In the genomic region with DNA sequence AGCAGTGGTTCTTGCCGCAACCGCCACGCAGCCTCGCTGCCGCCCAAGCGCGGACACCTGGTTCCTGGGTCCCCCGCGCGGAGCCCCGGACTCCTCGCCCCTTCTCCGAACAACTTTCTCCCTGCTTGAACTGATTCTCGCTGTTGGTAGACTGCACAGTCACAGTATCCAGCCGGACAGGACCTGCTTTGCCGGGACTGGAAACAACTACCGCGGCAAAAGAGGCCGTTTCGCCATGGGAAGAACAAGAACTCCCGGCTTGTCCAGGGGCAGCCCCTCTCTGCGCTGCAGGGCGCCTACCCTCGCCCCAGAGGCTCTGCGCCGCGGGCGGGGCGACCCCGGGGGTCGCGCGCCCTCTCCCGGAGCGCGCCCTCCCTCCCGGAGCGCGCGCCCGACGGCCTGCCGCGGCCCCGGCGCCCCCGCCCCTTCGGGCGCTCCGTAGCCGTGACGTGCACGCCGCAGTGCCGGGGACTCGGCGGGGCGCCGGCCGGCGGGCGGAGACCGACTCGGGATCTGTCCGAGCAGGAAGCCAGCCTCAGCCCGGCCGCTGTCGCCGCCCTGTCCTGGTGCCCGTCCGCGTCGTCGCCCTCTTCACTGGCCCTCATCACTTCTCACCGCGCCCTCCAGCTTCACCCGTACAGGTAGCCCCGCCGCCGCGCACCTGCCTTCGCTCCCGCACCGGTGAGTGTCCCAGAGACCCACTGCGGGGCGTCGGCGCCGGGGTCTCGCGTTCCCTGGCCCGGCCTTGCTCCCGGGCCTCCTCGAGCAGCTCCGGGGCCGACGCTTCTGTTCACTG, we compare ENCODE assay signal across 1 cellular context.
TF ChIP-seq lines count a peak whose summit lies in the region.

A gene (plus strand): TSS at position 497 of the 796 bp plus-strand sequence. CDS start 68,309 bp downstream, outside the sequence.

TF ChIP-seq in H1, 55 proteins besides CTCF, POLR2A, EP300 and RAD21 (continued from another document):
- TF ChIP-seq, protein P1, sequence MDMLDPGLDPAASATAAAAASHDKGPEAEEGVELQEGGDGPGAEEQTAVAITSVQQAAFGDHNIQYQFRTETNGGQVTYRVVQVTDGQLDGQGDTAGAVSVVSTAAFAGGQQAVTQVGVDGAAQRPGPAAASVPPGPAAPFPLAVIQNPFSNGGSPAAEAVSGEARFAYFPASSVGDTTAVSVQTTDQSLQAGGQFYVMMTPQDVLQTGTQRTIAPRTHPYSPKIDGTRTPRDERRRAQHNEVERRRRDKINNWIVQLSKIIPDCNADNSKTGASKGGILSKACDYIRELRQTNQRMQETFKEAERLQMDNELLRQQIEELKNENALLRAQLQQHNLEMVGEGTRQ (IDR thresholded peaks at IDR 0.05; ENCODE audit: low read length), result no peak
- TF ChIP-seq TBP (IDR thresholded peaks at IDR 0.05; ENCODE audit: low read depth, low read length) (peak; percentile 66), SIN3A (conservative IDR thresholded peaks at IDR 0.05 in 1 of 2, IDR thresholded peaks at IDR 0.05 in 1 of 2; ENCODE audit: low read depth in 1 of 2, low read length in 2 of 2) (0 out of 4 replicates have a peak, but pooled peaks of 1 of the 2 experiments have one; percentile 18), KDM4A (IDR thresholded peaks at IDR 0.05; ENCODE audit: low read depth, low read length, severe bottlenecking) (peak; percentile 92), TAF1 (IDR thresholded peaks at IDR 0.05; ENCODE audit: low read depth, low read length) (peak; percentile 86), GTF2F1 (IDR thresholded peaks at IDR 0.05; ENCODE audit: borderline replicate concordance, low read depth, low read length) (no peak), FOSL1 (IDR thresholded peaks at IDR 0.05; ENCODE audit: insufficient read depth, low read depth, low read length) (no peak), PHF8 (conservative IDR thresholded peaks at IDR 0.05; ENCODE audit: low read depth, low read length) (peak; percentile 84), HDAC2 (IDR thresholded peaks at IDR 0.05; ENCODE audit: borderline replicate concordance in 1 of 2, low read depth in 2 of 2, low read length in 2 of 2) (peak; percentile 16 to 41; a peak in 1 of 4 replicates), ASH2L (IDR thresholded peaks at IDR 0.05; ENCODE audit: low read length) (peak; percentile 63)
- TF ChIP-seq, protein P2, sequence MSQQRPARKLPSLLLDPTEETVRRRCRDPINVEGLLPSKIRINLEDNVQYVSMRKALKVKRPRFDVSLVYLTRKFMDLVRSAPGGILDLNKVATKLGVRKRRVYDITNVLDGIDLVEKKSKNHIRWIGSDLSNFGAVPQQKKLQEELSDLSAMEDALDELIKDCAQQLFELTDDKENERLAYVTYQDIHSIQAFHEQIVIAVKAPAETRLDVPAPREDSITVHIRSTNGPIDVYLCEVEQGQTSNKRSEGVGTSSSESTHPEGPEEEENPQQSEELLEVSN (IDR thresholded peaks at IDR 0.05), result peak; percentile 9; the same call in 1 of the 2 replicates
- TF ChIP-seq, protein P3, sequence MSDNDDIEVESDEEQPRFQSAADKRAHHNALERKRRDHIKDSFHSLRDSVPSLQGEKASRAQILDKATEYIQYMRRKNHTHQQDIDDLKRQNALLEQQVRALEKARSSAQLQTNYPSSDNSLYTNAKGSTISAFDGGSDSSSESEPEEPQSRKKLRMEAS (IDR thresholded peaks at IDR 0.05), result peak; percentile 75; the same call in 1 of the 2 replicates
TF ChIP-seq in H1: peak in this region for 11.
